13 cellular contexts compared by ENCODE assay signal in the genomic region with DNA sequence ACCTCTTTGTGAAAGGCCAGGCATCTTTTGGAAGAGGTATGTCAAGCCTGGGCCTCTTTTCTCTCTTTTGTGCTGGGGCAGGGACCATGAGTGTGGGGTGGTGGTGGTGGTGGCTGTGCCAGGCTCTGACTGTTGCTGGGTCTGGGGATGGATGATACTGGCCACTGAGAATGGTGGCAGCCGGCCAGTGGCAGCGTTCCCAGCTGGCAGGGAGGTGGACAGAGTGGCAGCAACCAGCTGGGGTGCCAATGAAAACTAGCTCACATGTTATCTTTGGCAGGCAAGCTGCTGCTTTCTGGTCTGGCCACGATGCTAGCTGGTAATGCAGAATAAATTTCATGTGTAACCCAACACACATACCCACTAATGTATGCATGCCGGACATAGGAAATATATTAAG.
DNase-seq lines count a peak whose midpoint lies in the region; ATAC-seq, FAIRE-seq and TF ChIP-seq lines count a peak whose summit lies in the region.
"Had no signal": no experiment of that assay in that cellular context is flagged by ENCODE, and none has a peak within 500 bp of the region (broad histone marks: within the 10 kb centered on the region; RNA-seq: fewer than 3 reads in every experiment).

No MANE protein-coding gene starts in this region.

- H3K36me3 Mint-ChIP-seq in T-helper 17 cell (ENCODE audit: low read depth): no peaks in the 10 kb centered on the region

- no peak overlapping the region for H3K27ac ChIP-seq in pancreas
- H3K27ac ChIP-seq in vagina: no peak overlapping the region
- H3K27ac ChIP-seq: esophagus muscularis mucosa had no signal

- H3K4me3 Mint-ChIP-seq in T-helper 17 cell: no peak overlapping the region
- H3K4me3 Mint-ChIP-seq: stimulated activated naive CD8-positive, alpha-beta T cell treated with anti-CD3 and anti-CD28 coated beads, Interleukin-15, Interleukin-2, amounts not matched to agents 100 ng/mL and 50 ng/mL, for 24 hours had no signal

- FAIRE-seq in pancreas (lab: Jason Lieb, UNC): no peak

- no peak for TF ChIP-seq POLR2A in vagina (IDR thresholded peaks at IDR 0.05)

- H3K4me3 ChIP-seq in pancreas (no peak overlapping the region), vagina (no peak overlapping the region)
- H3K4me3 ChIP-seq: esophagus muscularis mucosa had no signal

- H3K27ac Mint-ChIP-seq in T-helper 17 cell: no peak overlapping the region
- H3K27ac Mint-ChIP-seq: stimulated activated naive CD8-positive, alpha-beta T cell treated with anti-CD3 and anti-CD28 coated beads, Interleukin-15, Interleukin-2, amounts not matched to agents 100 ng/mL and 50 ng/mL, for 24 hours had no signal

- no peaks in the 10 kb centered on the region for H3K36me3 ChIP-seq in pancreas
- H3K36me3 ChIP-seq in vagina: no peaks in the 10 kb centered on the region
- H3K36me3 ChIP-seq: esophagus muscularis mucosa had no signal

- H3K27me3 ChIP-seq in pancreas (no peaks in the 10 kb centered on the region), vagina (no peaks in the 10 kb centered on the region)
- H3K27me3 ChIP-seq: esophagus muscularis mucosa had no signal

- ATAC-seq in SK-N-SH treated with all-trans-retinoic acid at 6 μM for 48 hours: no peak
- ATAC-seq in pancreas: peak; percentile 80 to 99 (median 94)
- no peak for ATAC-seq in HG03442 (IDR thresholded peaks at IDR 0.05; ENCODE audit: unreplicated experiment)
- no peak for ATAC-seq in T-helper 17 cell

- H3K9me3 ChIP-seq in pancreas (no peaks in the 10 kb centered on the region), T-helper 17 cell (ENCODE audit: control insufficient read depth, low read length, poor library complexity, severe bottlenecking) (no peaks in the 10 kb centered on the region), vagina (no peaks in the 10 kb centered on the region)
- H3K9me3 ChIP-seq: esophagus muscularis mucosa had no signal

- H3K4me1 Mint-ChIP-seq in T-helper 17 cell: no peaks in the 10 kb centered on the region

- no peaks in the 10 kb centered on the region for H3K4me1 ChIP-seq in pancreas
- H3K4me1 ChIP-seq in vagina: no peaks in the 10 kb centered on the region

- TF ChIP-seq CTCF in pancreas (IDR thresholded peaks at IDR 0.05) (no peak), vagina (IDR thresholded peaks at IDR 0.05) (no peak)

- 20 to 24% methylated on average over 4 of the region's 4 CpGs for WGBS in pancreas, 2 donors

- intact Hi-C loops in pancreas (cut with DNase I) (no loop called here), vagina (cut with DNase I) (no loop called here)

- peaks cover 50% of the 10 kb centered on the region for H3K27me3 Mint-ChIP-seq in T-helper 17 cell

- DNase-seq in Daoy (ENCODE audit: low read depth) (peak; percentile 73), glomerular visceral epithelial cell (ENCODE audit: extremely low spot score) (peak; percentile 2), pancreas (peak; percentile 51 to 90 (median 77)), GDM1 (lab: John Stamatoyannopoulos, UW) (no peak), T-helper 17 cell (no peak), vagina (ENCODE audit: extremely low spot score in 2 of 2) (no peak)
- DNase-seq: amniotic stem cell; NCI-H187; stimulated activated CD4-positive, alpha-beta T cell treated with anti-CD3 and anti-CD28 coated beads, Interleukin-2, amount 100 ng/mL, for 48 hours had no signal

TF ChIP-seq in SK-N-SH treated with all-trans-retinoic acid at 6 μM for 48 hours, 23 proteins besides CTCF, POLR2A, EP300 and RAD21:
- TF ChIP-seq TSHZ2 (CRISPR knock-in tag; IDR thresholded peaks at IDR 0.05) (peak; percentile 52; the same call in 1 of the 2 replicates), SNAI2 (CRISPR knock-in tag; IDR thresholded peaks at IDR 0.05) (0 out of 2 replicates have a peak, but pooled peaks have one; percentile 31), ISL1 (CRISPR knock-in tag; IDR thresholded peaks at IDR 0.05) (peak; percentile 24; the same call in 1 of the 2 replicates)
- TF ChIP-seq, protein P1, sequence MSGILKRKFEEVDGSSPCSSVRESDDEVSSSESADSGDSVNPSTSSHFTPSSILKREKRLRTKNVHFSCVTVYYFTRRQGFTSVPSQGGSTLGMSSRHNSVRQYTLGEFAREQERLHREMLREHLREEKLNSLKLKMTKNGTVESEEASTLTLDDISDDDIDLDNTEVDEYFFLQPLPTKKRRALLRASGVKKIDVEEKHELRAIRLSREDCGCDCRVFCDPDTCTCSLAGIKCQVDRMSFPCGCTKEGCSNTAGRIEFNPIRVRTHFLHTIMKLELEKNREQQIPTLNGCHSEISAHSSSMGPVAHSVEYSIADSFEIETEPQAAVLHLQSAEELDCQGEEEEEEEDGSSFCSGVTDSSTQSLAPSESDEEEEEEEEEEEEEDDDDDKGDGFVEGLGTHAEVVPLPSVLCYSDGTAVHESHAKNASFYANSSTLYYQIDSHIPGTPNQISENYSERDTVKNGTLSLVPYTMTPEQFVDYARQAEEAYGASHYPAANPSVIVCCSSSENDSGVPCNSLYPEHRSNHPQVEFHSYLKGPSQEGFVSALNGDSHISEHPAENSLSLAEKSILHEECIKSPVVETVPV (CRISPR knock-in tag; IDR thresholded peaks at IDR 0.05): no peak

Comparison
In these comparisons a context has a peak if more than half of its experiments do, and no peak if none do; other contexts are left out.
1. DNase-seq: peak in Daoy (single experiment), glomerular visceral epithelial cell (single experiment) and pancreas (6 of 6); none in GDM1 (single experiment), T-helper 17 cell (0 of 3) and vagina (0 of 2).
2. ATAC-seq: peak in pancreas (4 of 4); none in SK-N-SH treated with all-trans-retinoic acid at 6 μM for 48 hours (single experiment), HG03442 (single experiment) and T-helper 17 cell (single experiment).